Comparison of ENCODE assay signal across 21 cellular contexts in the genomic region with DNA sequence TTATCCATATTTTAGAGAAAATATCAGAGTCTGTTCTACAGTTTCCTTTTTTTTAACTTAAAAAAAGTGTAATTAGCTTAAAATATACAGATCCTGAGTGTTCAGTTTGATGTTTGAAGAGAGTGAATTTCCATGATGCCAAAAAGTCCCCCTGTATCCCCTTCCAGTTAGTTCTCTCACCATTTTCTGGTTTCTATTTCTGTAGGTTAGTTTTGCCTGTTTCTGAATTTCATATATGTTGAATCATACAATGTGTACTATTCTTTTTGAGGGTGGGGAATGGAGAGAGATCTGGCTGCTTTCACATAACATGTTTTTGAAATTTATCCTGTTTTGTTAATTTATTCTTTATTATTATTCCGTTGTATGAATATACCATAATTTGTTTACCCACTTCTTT.
DNase-seq lines count a peak whose midpoint lies in the region; ATAC-seq, FAIRE-seq and TF ChIP-seq lines count a peak whose summit lies in the region.
"Had no signal": no experiment of that assay in that cellular context is flagged by ENCODE, and none has a peak within 500 bp of the region (broad histone marks: within the 10 kb centered on the region; RNA-seq: fewer than 3 reads in every experiment).

No MANE protein-coding gene starts in this region.

- H3K4me3 Mint-ChIP-seq in activated naive CD4-positive, alpha-beta T cell treated with anti-CD3 and anti-CD28 coated beads, Interleukin-2, amount 50 U/mL, for 24 hours = no peak overlapping the region
- H3K4me3 Mint-ChIP-seq: GM23338 had no signal

- TSS peak; percentile 20 for BruUV-seq in GM12878 (replicated peaks; lab: Mats Ljungman, UMichigan)

- intact Hi-C loops in GM12878 (cut with micrococcal nuclease; ENCODE audit: unreplicated experiment) = no loop called here

- peaks cover 34% of the 10 kb centered on the region for H3K36me3 Mint-ChIP-seq in activated naive CD4-positive, alpha-beta T cell treated with anti-CD3 and anti-CD28 coated beads, Interleukin-2, amount 50 U/mL, for 24 hours

- H3K27ac ChIP-seq in SK-N-MC (peak overlapping the region; percentile 38), GM12878 (ENCODE audit: control insufficient read depth, insufficient read depth) (no peak overlapping the region), smooth muscle cell (ENCODE audit: low read depth) (peak overlapping the region; percentile 19), WERI-Rb-1 (no peak overlapping the region)

- in situ Hi-C loops in GM12878 (cut with MboI) = no loop called here

- ATAC-seq in GM12878 = no peak
- ATAC-seq: GM23338, Right ventricle myocardium inferior had no signal

- no peak for TF ChIP-seq POLR2A in GM12878 (IDR thresholded peaks at IDR 0.05; ENCODE audit: low read depth, low read length)

- H3K4me3 ChIP-seq in SK-N-MC = no peak overlapping the region
- H3K4me3 ChIP-seq in GM12878 = no peak overlapping the region
- no peak overlapping the region for H3K4me3 ChIP-seq in smooth muscle cell
- no peak overlapping the region for H3K4me3 ChIP-seq in WERI-Rb-1 (ENCODE audit: low read depth, low read length)
- H3K4me3 ChIP-seq: GM23338 had no signal

- H3K27me3 ChIP-seq in GM12878 (replicated peaks in 1 of 2; ENCODE audit: control insufficient read depth in 2 of 2, insufficient read depth in 2 of 2, low read length in 1 of 2) (no peaks in the 10 kb centered on the region), smooth muscle cell (ENCODE audit: low read depth) (no peaks in the 10 kb centered on the region), WERI-Rb-1 (ENCODE audit: insufficient read depth, low read depth, severe bottlenecking) (no peaks in the 10 kb centered on the region)

- H3K27ac Mint-ChIP-seq in activated naive CD4-positive, alpha-beta T cell treated with anti-CD3 and anti-CD28 coated beads, Interleukin-2, amount 50 U/mL, for 24 hours = peak overlapping the region; percentile 18
- H3K27ac Mint-ChIP-seq: GM23338 had no signal

- no peaks in the 10 kb centered on the region for H3F3A ChIP-seq in smooth muscle cell (ENCODE audit: low read depth)

- H3K4me2 ChIP-seq in GM12878 (ENCODE audit: control insufficient read depth, insufficient read depth) = no peak overlapping the region
- H3K4me2 ChIP-seq in smooth muscle cell = no peak overlapping the region
- H3K4me2 ChIP-seq: GM23338 had no signal

- POLR2A ChIA-PET in GM12878 (lab: Charles Lee) = interaction anchor here (0.6 kb wide), 1 partner anchor 18 kb away, joined by 3 read pairs; no protein-coding TSS in a partner anchor

- H4K20me1 ChIP-seq in GM12878 (ENCODE audit: control insufficient read depth, insufficient read depth) = no peaks in the 10 kb centered on the region
- H4K20me1 ChIP-seq in smooth muscle cell (ENCODE audit: low read depth) = no peaks in the 10 kb centered on the region

- H3K4me1 ChIP-seq in GM12878 (ENCODE audit: control insufficient read depth, insufficient read depth, low read length) (no peaks in the 10 kb centered on the region), smooth muscle cell (ENCODE audit: low read depth) (no peaks in the 10 kb centered on the region)

- SMC1A ChIA-PET in GM12878 (lab: Charles Lee; ENCODE audit: uncharacterized antibody, unreplicated experiment) = interaction anchor here (0.7 to 1.1 kb wide), 4 partner anchors 9 to 206 kb away, joined by 3 to 4 read pairs (median 3); no protein-coding TSS in a partner anchor

- peaks cover 5% of the 10 kb centered on the region for H3K4me1 Mint-ChIP-seq in activated naive CD4-positive, alpha-beta T cell treated with anti-CD3 and anti-CD28 coated beads, Interleukin-2, amount 50 U/mL, for 24 hours
- H3K4me1 Mint-ChIP-seq: GM23338 had no signal

- no peak for TF ChIP-seq EP300 in GM12878 (IDR thresholded peaks at IDR 0.05; ENCODE audit: borderline replicate concordance in 1 of 2, control insufficient read depth in 1 of 2, low read depth in 2 of 2, low read length in 2 of 2)

- H3K36me3 ChIP-seq in SK-N-MC (ENCODE audit: insufficient read depth, low read length) = peaks cover 84% of the 10 kb centered on the region
- peaks cover 0 to 9% of the 10 kb centered on the region in 2 experiments; a peak in 2 of 4 replicates for H3K36me3 ChIP-seq in GM12878 (ENCODE audit: control insufficient read depth in 2 of 2, insufficient read depth in 2 of 2, low read length in 1 of 2)
- H3K36me3 ChIP-seq in smooth muscle cell (ENCODE audit: low read depth) = peaks cover 15% of the 10 kb centered on the region
- peaks cover 42% of the 10 kb centered on the region for H3K36me3 ChIP-seq in WERI-Rb-1

- H3K27me3 Mint-ChIP-seq in activated naive CD4-positive, alpha-beta T cell treated with anti-CD3 and anti-CD28 coated beads, Interleukin-2, amount 50 U/mL, for 24 hours = no peaks in the 10 kb centered on the region

- TF ChIP-seq CTCF in GM12878 (IDR thresholded peaks at IDR 0.05 in 2 of 3, conservative IDR thresholded peaks at IDR 0.05 in 1 of 3; ENCODE audit: control insufficient read depth in 2 of 3, extremely low read depth in 1 of 3, insufficient read depth in 1 of 3, low read depth in 3 of 3, low read length in 3 of 3) (no peak), smooth muscle cell (IDR thresholded peaks at IDR 0.05; ENCODE audit: borderline replicate concordance, insufficient read depth, poor library complexity, severe bottlenecking) (no peak), WERI-Rb-1 (IDR thresholded peaks at IDR 0.05; ENCODE audit: low read depth, low read length) (no peak)

- no peaks in the 10 kb centered on the region for H3K79me2 ChIP-seq in GM12878 (ENCODE audit: control insufficient read depth, insufficient read depth, low read length)
- H3K79me2 ChIP-seq in smooth muscle cell (ENCODE audit: low read depth) = peaks cover 2% of the 10 kb centered on the region

- RAD21 ChIA-PET in GM12878 (lab: Charles Lee; ENCODE audit: unreplicated experiment) = no interaction called here

- TF ChIP-seq RAD21 in GM12878 (IDR thresholded peaks at IDR 0.05; ENCODE audit: insufficient read depth, low read depth, low read length) = no peak

- no peaks in the 10 kb centered on the region for H3K9me3 Mint-ChIP-seq in activated naive CD4-positive, alpha-beta T cell treated with anti-CD3 and anti-CD28 coated beads, Interleukin-2, amount 50 U/mL, for 24 hours
- H3K9me3 Mint-ChIP-seq: GM23338 had no signal

- H3K9me3 ChIP-seq in SK-N-MC (ENCODE audit: low read depth, low read length) (no peaks in the 10 kb centered on the region), GM12878 (replicated peaks; ENCODE audit: control insufficient read depth, insufficient read depth, low read length) (no peaks in the 10 kb centered on the region; the same call in 2 of the 3 replicates), smooth muscle cell (replicated peaks; ENCODE audit: low read depth) (no peaks in the 10 kb centered on the region), WERI-Rb-1 (ENCODE audit: severe bottlenecking) (no peaks in the 10 kb centered on the region)

- 100% methylated on average over 1 of the region's 1 CpG for WGBS in GM12878 (ENCODE audit: insufficient coverage, insufficient replicate concordance, low lambda C conversion rate, missing lambda C conversion rate)
- WGBS in smooth muscle cell (ENCODE audit: low lambda C conversion rate) = 94% methylated on average over 1 of the region's 1 CpG

- CTCF ChIA-PET in GM12878 (lab: Yijun Ruan, JAX) = interaction anchor here (0.6 to 2.1 kb wide), 3 partner anchors 9 to 100 kb away, joined by 3 to 7 read pairs (median 3); no protein-coding TSS in a partner anchor

- no peak for FAIRE-seq in GM12878 (lab: Jason Lieb, UNC)
- FAIRE-seq: D721Med, GM12892, GM18507, RCC 7860 had no signal

- H3K9ac ChIP-seq in SK-N-MC (ENCODE audit: insufficient read length) (no peak overlapping the region), GM12878 (ENCODE audit: control insufficient read depth, insufficient read depth, low read length) (no peak overlapping the region), smooth muscle cell (ENCODE audit: low read depth) (no peak overlapping the region)

- DNase-seq in activated naive CD4-positive, alpha-beta T cell (lab: John Stamatoyannopoulos, UW) = no peak
- no peak for DNase-seq in SK-N-MC (ENCODE audit: low read depth, low spot score)
- DNase-seq in GM12878 (ENCODE audit: low read depth, low spot score) = no peak
- no peak for DNase-seq in smooth muscle cell (lab: John Stamatoyannopoulos, UW; ENCODE audit: unreplicated experiment)
- DNase-seq in WERI-Rb-1 = no peak
- DNase-seq in SIG-M5 (lab: John Stamatoyannopoulos, UW) = no peak
- DNase-seq: ACHN, C1 segment of cervical spinal cord, HCEC 1CT, Kasumi-1, MM.1S, NCI-H1092 treated with DMSO at 0.1 percent for 48 hours, NCI-H2081, NCI-H2171 treated with DMSO at 0.1 percent for 48 hours had no signal

- H2AFZ ChIP-seq in GM12878 (ENCODE audit: control insufficient read depth, low read depth, low read length) (no peak overlapping the region), smooth muscle cell (ENCODE audit: low read depth) (no peak overlapping the region)
- H2AFZ ChIP-seq: GM23338 had no signal

TF ChIP-seq in GM12878, 131 proteins besides CTCF, POLR2A, EP300 and RAD21:
- no peak for TF ChIP-seq MEF2B (IDR thresholded peaks at IDR 0.05; ENCODE audit: partially characterized antibody, poor library complexity, severe bottlenecking)
- no peak for TF ChIP-seq CHD4 (IDR thresholded peaks at IDR 0.05)
- no peak for TF ChIP-seq JUNB (IDR thresholded peaks at IDR 0.05)
- TF ChIP-seq EZH2 (IDR thresholded peaks at IDR 0.05; ENCODE audit: borderline replicate concordance, control insufficient read depth, low read depth, low read length) = no peak
- no peak for TF ChIP-seq ZNF24 (IDR thresholded peaks at IDR 0.05)
- TF ChIP-seq ZZZ3 (IDR thresholded peaks at IDR 0.05; ENCODE audit: control insufficient read depth, insufficient read length, low read depth) = no peak
- TF ChIP-seq FOXM1 (IDR thresholded peaks at IDR 0.05; ENCODE audit: low read depth, low read length) = no peak
- no peak for TF ChIP-seq MEF2A (IDR thresholded peaks at IDR 0.05; ENCODE audit: insufficient read depth, low read depth, low read length)
- no peak for TF ChIP-seq HDAC6 (IDR thresholded peaks at IDR 0.05; ENCODE audit: unreplicated experiment)
- TF ChIP-seq YY1 (IDR thresholded peaks at IDR 0.05; ENCODE audit: low read depth, low read length) = no peak
- TF ChIP-seq MYB (IDR thresholded peaks at IDR 0.05; ENCODE audit: borderline replicate concordance, low read depth, low read length) = no peak
- TF ChIP-seq PML (IDR thresholded peaks at IDR 0.05; ENCODE audit: low read length) = no peak
- no peak for TF ChIP-seq TCF12 (IDR thresholded peaks at IDR 0.05; ENCODE audit: low read depth, low read length)
- TF ChIP-seq CHD1 (IDR thresholded peaks at IDR 0.05; ENCODE audit: low read depth, low read length) = no peak
- no peak for TF ChIP-seq FOXK2 (IDR thresholded peaks at IDR 0.05)
- no peak for TF ChIP-seq NR2C2 (IDR thresholded peaks at IDR 0.05; ENCODE audit: borderline replicate concordance, control insufficient read depth, insufficient read length, low read depth)

Comparison
In these comparisons a context has a peak if more than half of its experiments do, and no peak if none do; other contexts are left out.
1. H3K27ac ChIP-seq: peak in SK-N-MC (single experiment) and smooth muscle cell (single experiment); none in GM12878 (single experiment) and WERI-Rb-1 (single experiment).